8 cellular contexts compared by ENCODE assay signal in the genomic region with DNA sequence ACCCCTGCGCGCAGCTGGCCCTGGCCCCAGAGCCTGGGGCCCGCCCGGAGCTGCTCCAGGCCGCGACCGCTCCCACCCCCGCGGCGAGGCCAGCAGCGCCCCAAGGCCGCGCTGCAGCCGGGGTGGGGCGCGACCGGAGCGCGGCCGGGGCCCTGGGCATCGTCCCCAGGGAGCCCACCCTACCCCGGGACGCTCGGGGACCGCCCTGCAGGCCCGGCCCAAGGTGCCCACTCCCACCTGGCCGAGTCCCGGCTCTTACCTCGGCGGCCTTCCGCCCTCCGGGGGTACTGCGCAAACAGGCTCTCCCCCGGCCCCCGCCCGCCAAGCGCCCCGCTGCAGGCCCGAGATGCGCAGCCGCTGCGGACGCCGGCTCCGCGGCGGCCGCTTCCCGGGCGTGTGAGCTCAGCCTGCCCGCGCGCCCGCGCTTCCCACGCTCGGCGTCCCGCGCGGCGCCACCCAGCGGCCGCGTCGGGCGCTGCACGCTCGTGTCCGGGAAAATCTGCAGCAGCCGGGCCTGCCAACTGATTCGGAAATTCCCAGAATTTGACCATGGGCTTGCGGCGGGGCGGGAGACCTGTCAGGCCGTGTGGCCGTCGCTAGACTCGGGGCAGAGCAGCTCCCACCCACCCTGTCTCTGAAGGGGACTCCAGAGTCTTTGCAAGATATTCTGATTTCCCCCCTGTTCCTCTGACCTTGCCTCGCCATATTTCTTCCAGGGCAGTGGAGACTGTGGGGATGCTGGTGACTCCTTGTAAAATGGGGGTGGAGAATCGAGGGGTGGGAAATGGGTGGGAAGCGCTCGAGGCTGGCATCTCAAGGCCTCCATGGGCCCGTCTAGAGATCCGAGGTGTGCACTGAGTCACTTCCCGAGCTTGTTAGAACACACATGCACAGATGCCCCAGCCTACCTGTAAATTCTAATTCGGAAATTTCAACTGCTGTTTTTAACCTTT. TPM values are rescaled to one million over a fixed set of nuclear protein-coding genes. Genes with fewer than 3 reads are reported as not detected.
A peak's percentile ranks its signal among the peaks of the same experiment; 100 is the strongest.
DNase-seq lines count a peak whose midpoint lies in the region; ATAC-seq and TF ChIP-seq lines count a peak whose summit lies in the region.

No MANE protein-coding gene starts in this region.

- peak overlapping the region; percentile 75 for H3K9ac ChIP-seq in OCI-LY3 (ENCODE audit: low read length)
- peak overlapping the region; percentile 82 to 93 for H3K9ac ChIP-seq in mucosa of rectum (ENCODE audit: low read depth in 1 of 2, low read length in 2 of 2)

- WGBS in esophagus, 2 donors: 2 to 3% methylated on average over 66 to 87 of the region's 87 CpGs

- ATAC-seq in GM19351 (IDR thresholded peaks at IDR 0.05; ENCODE audit: unreplicated experiment) (peak; percentile 52), HG03521 (IDR thresholded peaks at IDR 0.05; ENCODE audit: unreplicated experiment) (peak; percentile 76)
- ATAC-seq in activated T-cell treated with anti-CD3 and anti-CD28 coated beads, Interleukin-2, amount 50 U/mL, for 4 hours: peak; percentile 67 to 69
- ATAC-seq in stimulated activated naive B cell treated with anti-CD40 and anti-IgM and Interleukin-4, amounts not matched to agents 10 μg/mL and 1 μg/mL and 100 μg/mL, for 72 hours (replicated peaks): peak; percentile 66 to 69

- H3K27me3 ChIP-seq in OCI-LY3 (ENCODE audit: low read depth, low read length): no peaks in the 10 kb centered on the region
- H3K27me3 ChIP-seq in esophagus (ENCODE audit: control insufficient read depth in 1 of 2, insufficient read depth in 2 of 2, low read length in 2 of 2): no peaks in the 10 kb centered on the region
- H3K27me3 ChIP-seq in mucosa of rectum (ENCODE audit: control insufficient read depth in 2 of 2, insufficient read depth in 2 of 2, low read length in 2 of 2): no peaks in the 10 kb centered on the region

- TF ChIP-seq CTCF in OCI-LY3 (IDR thresholded peaks at IDR 0.05; ENCODE audit: low read depth, low read length): peak; percentile 63

- H3K79me2 ChIP-seq in OCI-LY3 (ENCODE audit: low read length): peaks cover 14% of the 10 kb centered on the region; the same call in 1 of the 2 replicates

- H3K36me3 Mint-ChIP-seq in activated T-cell treated with anti-CD3 and anti-CD28 coated beads, Interleukin-2, amount 50 U/mL, for 4 hours (ENCODE audit: insufficient read depth): peaks cover 8% of the 10 kb centered on the region
- H3K36me3 Mint-ChIP-seq in stimulated activated naive B cell treated with anti-CD40 and anti-IgM and Interleukin-4, amounts not matched to agents 10 μg/mL and 1 μg/mL and 100 μg/mL, for 72 hours: peaks cover 18 to 21% of the 10 kb centered on the region in 2 donors

- no peaks in the 10 kb centered on the region for H3K9me3 ChIP-seq in OCI-LY3 (ENCODE audit: insufficient read depth, low read length)
- no peaks in the 10 kb centered on the region for H3K9me3 ChIP-seq in esophagus (ENCODE audit: control insufficient read depth in 2 of 2, insufficient read depth in 1 of 2, low read depth in 1 of 2, low read length in 1 of 2)
- H3K9me3 ChIP-seq in mucosa of rectum (ENCODE audit: control insufficient read depth in 2 of 2, low read length in 2 of 2): no peaks in the 10 kb centered on the region

- H3K4me3 ChIP-seq in OCI-LY3 (ENCODE audit: low read length): peak overlapping the region; percentile 93
- peak overlapping the region; percentile 68 to 88 for H3K4me3 ChIP-seq in esophagus (ENCODE audit: low read depth in 1 of 2, low read length in 2 of 2)
- H3K4me3 ChIP-seq in mucosa of rectum (ENCODE audit: low read length in 2 of 2): peak overlapping the region; percentile 78 to 82

- H2AFZ ChIP-seq in OCI-LY3 (ENCODE audit: low read depth, low read length): peak overlapping the region; percentile 99

- no peaks in the 10 kb centered on the region for H3K9me3 Mint-ChIP-seq in activated T-cell treated with anti-CD3 and anti-CD28 coated beads, Interleukin-2, amount 50 U/mL, for 4 hours
- H3K9me3 Mint-ChIP-seq in stimulated activated naive B cell treated with anti-CD40 and anti-IgM and Interleukin-4, amounts not matched to agents 10 μg/mL and 1 μg/mL and 100 μg/mL, for 72 hours: no peaks in the 10 kb centered on the region

- H3K27me3 Mint-ChIP-seq in activated T-cell treated with anti-CD3 and anti-CD28 coated beads, Interleukin-2, amount 50 U/mL, for 4 hours (ENCODE audit: low read depth): no peaks in the 10 kb centered on the region
- no peaks in the 10 kb centered on the region for H3K27me3 Mint-ChIP-seq in stimulated activated naive B cell treated with anti-CD40 and anti-IgM and Interleukin-4, amounts not matched to agents 10 μg/mL and 1 μg/mL and 100 μg/mL, for 72 hours

- H3K4me2 ChIP-seq in OCI-LY3 (ENCODE audit: low read length): peak overlapping the region; percentile 95

- peaks cover 40% of the 10 kb centered on the region for H3K4me1 ChIP-seq in OCI-LY3 (ENCODE audit: low read length)
- H3K4me1 ChIP-seq in esophagus (ENCODE audit: control insufficient read depth in 2 of 2, insufficient read depth in 2 of 2, low read length in 1 of 2): peaks cover 6 to 17% of the 10 kb centered on the region in 2 donors
- H3K4me1 ChIP-seq in mucosa of rectum (ENCODE audit: control insufficient read depth in 2 of 2, insufficient read depth in 2 of 2, low read length in 2 of 2): peaks cover 28 to 58% of the 10 kb centered on the region in 2 donors

- H3K4me3 Mint-ChIP-seq in activated T-cell treated with anti-CD3 and anti-CD28 coated beads, Interleukin-2, amount 50 U/mL, for 4 hours: peak overlapping the region; percentile 92
- H3K4me3 Mint-ChIP-seq in stimulated activated naive B cell treated with anti-CD40 and anti-IgM and Interleukin-4, amounts not matched to agents 10 μg/mL and 1 μg/mL and 100 μg/mL, for 72 hours: peak overlapping the region; percentile 93 to 94

- no peak overlapping the region for H3K27ac ChIP-seq in OCI-LY3 (ENCODE audit: low read length)
- H3K27ac ChIP-seq in esophagus (ENCODE audit: low read depth in 2 of 2, low read length in 1 of 2): peak overlapping the region; percentile 92 to 94
- H3K27ac ChIP-seq in mucosa of rectum (ENCODE audit: low read depth in 2 of 2, low read length in 2 of 2): peak overlapping the region; percentile 82 to 87

- H3K36me3 ChIP-seq in OCI-LY3 (replicated peaks; ENCODE audit: low read depth, low read length) (peaks cover 18% of the 10 kb centered on the region), esophagus (ENCODE audit: control insufficient read depth in 2 of 2, insufficient read depth in 2 of 2, low read length in 1 of 2) (peaks cover 3 to 5% of the 10 kb centered on the region in 2 donors), mucosa of rectum (ENCODE audit: control insufficient read depth in 2 of 2, insufficient read depth in 2 of 2, low read length in 2 of 2) (peaks cover 6 to 8% of the 10 kb centered on the region in 2 donors)

- H3K4me1 Mint-ChIP-seq in activated T-cell treated with anti-CD3 and anti-CD28 coated beads, Interleukin-2, amount 50 U/mL, for 4 hours (ENCODE audit: low read depth): peaks cover 85% of the 10 kb centered on the region
- peaks cover 64 to 82% of the 10 kb centered on the region in 2 donors for H3K4me1 Mint-ChIP-seq in stimulated activated naive B cell treated with anti-CD40 and anti-IgM and Interleukin-4, amounts not matched to agents 10 μg/mL and 1 μg/mL and 100 μg/mL, for 72 hours

- no peaks in the 10 kb centered on the region for H4K20me1 ChIP-seq in OCI-LY3 (ENCODE audit: insufficient read depth, low read length)

- peak; percentile 86 for DNase-seq in COLO829 (ENCODE audit: low spot score)
- DNase-seq in activated T-cell treated with anti-CD3 and anti-CD28 coated beads, Interleukin-2, amount 50 U/mL, for 4 hours: peak; percentile 61
- peak; percentile 65 for DNase-seq in stimulated activated naive B cell treated with anti-CD40 and anti-IgM and Interleukin-4, amounts not matched to agents 10 μg/mL and 1 μg/mL and 100 μg/mL, for 72 hours

- peak overlapping the region; percentile 42 for H3K27ac Mint-ChIP-seq in stimulated activated naive B cell treated with anti-CD40 and anti-IgM and Interleukin-4, amounts not matched to agents 10 μg/mL and 1 μg/mL and 100 μg/mL, for 72 hours

RNA-seq across cellular contexts. Expression of a gene that starts 41.9 kb away (rescaled TPM):
- under 1 TPM; 0.05 to 0.20 (median 0.08) TPM for total RNA-seq in activated T-cell treated with anti-CD3 and anti-CD28 coated beads, Interleukin-2, amount 50 U/mL, for 4 hours
- polyA plus RNA-seq in esophagus: 10 to 100 TPM in 1 of 2 donors, 1 to 10 TPM in 1; 3.8 to 10.2 TPM
